Comparison of ENCODE assay signal across 20 cellular contexts in the genomic region with DNA sequence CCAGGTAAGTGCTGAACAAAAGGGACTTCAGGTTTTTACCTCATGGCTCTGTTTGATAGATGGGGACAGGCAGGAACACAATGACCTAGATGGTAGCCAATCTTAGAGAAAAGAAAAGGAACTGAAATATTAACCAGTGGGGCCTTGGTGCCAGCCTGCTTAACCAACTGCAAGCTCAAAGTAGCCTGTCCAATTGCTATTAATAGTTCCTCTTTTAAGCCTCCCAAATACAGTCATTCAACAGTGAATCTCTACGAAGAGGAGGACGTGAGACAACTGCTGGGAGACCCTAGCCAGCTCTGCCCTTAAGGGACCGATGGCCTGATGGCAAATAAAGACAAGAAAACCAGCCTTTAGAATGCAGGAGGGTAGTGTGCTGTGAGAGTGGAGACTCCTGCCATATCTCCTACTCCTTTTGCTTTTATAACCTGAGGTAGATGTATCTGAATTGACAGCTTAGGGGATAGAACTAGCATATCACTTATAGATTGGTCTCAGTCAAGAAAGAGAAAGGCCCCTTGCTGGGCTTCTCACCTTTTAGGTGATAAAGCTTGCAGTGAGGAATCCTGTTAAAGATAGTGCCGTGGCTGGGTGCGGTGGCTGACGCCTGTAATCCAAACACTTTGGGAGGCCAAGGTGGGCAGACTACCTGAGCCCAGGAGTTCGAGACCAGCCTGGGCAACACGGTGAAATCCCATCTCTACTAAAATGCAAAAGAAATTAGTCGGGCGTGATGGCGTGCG. TPM values are rescaled to one million over a fixed set of nuclear protein-coding genes. Genes with fewer than 3 reads are reported as not detected.
DNase-seq lines count a peak whose midpoint lies in the region; ATAC-seq and TF ChIP-seq lines count a peak whose summit lies in the region.
"Had no signal": no experiment of that assay in that cellular context is flagged by ENCODE, and none has a peak within 500 bp of the region (broad histone marks: within the 10 kb centered on the region; RNA-seq: fewer than 3 reads in every experiment).

No MANE protein-coding gene starts in this region.

- H3K4me3 Mint-ChIP-seq in activated B cell treated with CpG ODN at 0.5 μM for 24 hours (peak overlapping the region; percentile 44), naive B cell (no peak overlapping the region)
- H3K4me3 Mint-ChIP-seq: HFFc6; naive thymus-derived CD8-positive, alpha-beta T cell had no signal

- peaks cover 0 to 14% (median 6%) of the 10 kb centered on the region in 11 experiments; a peak in 17 of 22 replicates for H3K9me3 ChIP-seq in BLaER1 treated with 17β-estradiol and CSF1 and Interleukin-3, amounts not matched to agents 10 nM and 100 nM (replicated peaks in 1 of 11)
- H3K9me3 ChIP-seq in osteoblast (ENCODE audit: low read depth, low read length), result no peaks in the 10 kb centered on the region
- no peaks in the 10 kb centered on the region for H3K9me3 ChIP-seq in ascending aorta
- H3K9me3 ChIP-seq: esophagus muscularis mucosa, thyroid gland had no signal

- H3K27ac Mint-ChIP-seq in activated B cell treated with CpG ODN at 0.5 μM for 24 hours, result peak overlapping the region; percentile 21
- H3K27ac Mint-ChIP-seq in naive B cell, result no peak overlapping the region
- H3K27ac Mint-ChIP-seq: HFFc6 had no signal

- TF ChIP-seq CTCF in activated B cell treated with CpG ODN at 0.5 μM for 24 hours (IDR thresholded peaks at IDR 0.05), result no peak
- no peak for TF ChIP-seq CTCF in osteoblast (IDR thresholded peaks at IDR 0.05; ENCODE audit: extremely low read depth, low read depth, low read length)
- no peak for TF ChIP-seq CTCF in ascending aorta (IDR thresholded peaks at IDR 0.05)

- H3K36me3 Mint-ChIP-seq in activated B cell treated with CpG ODN at 0.5 μM for 24 hours (ENCODE audit: low read depth), result no peaks in the 10 kb centered on the region
- peaks cover 5 to 20% of the 10 kb centered on the region in 2 donors for H3K36me3 Mint-ChIP-seq in naive B cell
- H3K36me3 Mint-ChIP-seq: naive thymus-derived CD8-positive, alpha-beta T cell had no signal

- intact Hi-C loops in activated B cell treated with CpG ODN at 0.5 μM for 24 hours (cut with micrococcal nuclease) (loop anchor here (5.0 kb wide), 1 partner anchor 38 kb away; no protein-coding TSS in a partner anchor), ascending aorta (cut with DNase I) (no loop called here)

- peaks cover 31% of the 10 kb centered on the region for H3K4me1 Mint-ChIP-seq in activated B cell treated with CpG ODN at 0.5 μM for 24 hours
- H3K4me1 Mint-ChIP-seq in naive B cell, result peaks cover 21 to 32% (median 21%) of the 10 kb centered on the region in 3 donors

- DNase-seq in activated B cell treated with CpG ODN at 0.5 μM for 24 hours (no peak), naive B cell (no peak), osteoblast (ENCODE audit: insufficient read length, low spot score, missing footprints) (no peak), ascending aorta (ENCODE audit: low spot score in 2 of 2) (no peak)
- DNase-seq in stimulated activated CD4-positive, alpha-beta T cell treated with anti-CD3 and anti-CD28 coated beads, Interleukin-2, amount 100 ng/mL, for 24 hours, result no peak
- DNase-seq in activated CD4-positive, alpha-beta T cell treated with anti-CD3 and anti-CD28 coated beads, Interleukin-2, amount 50 U/mL, for 4 hours, result no peak
- DNase-seq: dermis blood vessel endothelial cell; DMS153; HFFc6; naive thymus-derived CD8-positive, alpha-beta T cell; NCI-H1436 treated with DMSO at 0.1 percent for 48 hours; NCI-H446; stimulated activated CD8-positive, alpha-beta memory T cell treated with anti-CD3 and anti-CD28 coated beads, Interleukin-4, amount 100 ng/mL, for 48 hours; T-helper 1 cell; thyroid gland had no signal

- H3K4me2 ChIP-seq in BLaER1 treated with 17β-estradiol and CSF1 and Interleukin-3, amounts not matched to agents 10 nM and 100 nM, result peak overlapping the region; percentile 56 to 90 (median 77)
- no peak overlapping the region for H3K4me2 ChIP-seq in osteoblast (ENCODE audit: insufficient read depth, low read length)
- H3K4me2 ChIP-seq: KMS-11 had no signal

- H3K4me3 ChIP-seq in BLaER1 treated with 17β-estradiol and CSF1 and Interleukin-3, amounts not matched to agents 10 nM and 100 nM, result 0 out of 20 replicates have a peak overlapping the region, but pooled peaks of 1 of the 10 experiments have one; percentile 14
- H3K4me3 ChIP-seq in osteoblast (ENCODE audit: insufficient read depth, low read length) (no peak overlapping the region), ascending aorta (no peak overlapping the region)
- H3K4me3 ChIP-seq: esophagus muscularis mucosa, thyroid gland had no signal

- peaks cover 0 to 4% (median 0%) of the 10 kb centered on the region in 11 experiments; a peak in 1 of 22 replicates for H3K36me3 ChIP-seq in BLaER1 treated with 17β-estradiol and CSF1 and Interleukin-3, amounts not matched to agents 10 nM and 100 nM
- H3K36me3 ChIP-seq in osteoblast (ENCODE audit: insufficient read depth, low read length) (no peaks in the 10 kb centered on the region), ascending aorta (no peaks in the 10 kb centered on the region)
- H3K36me3 ChIP-seq: esophagus muscularis mucosa, thyroid gland had no signal

- H3K27ac ChIP-seq in BLaER1 treated with 17β-estradiol and CSF1 and Interleukin-3, amounts not matched to agents 10 nM and 100 nM, result peak overlapping the region in 9 of 11 experiments; percentile 8 to 86 (median 38); a peak in 13 of 22 replicates
- H3K27ac ChIP-seq in osteoblast (ENCODE audit: low read depth, low read length), result no peak overlapping the region
- H3K27ac ChIP-seq in ascending aorta, result no peak overlapping the region
- H3K27ac ChIP-seq: esophagus muscularis mucosa, KMS-11, thyroid gland had no signal

- H3K9me3 Mint-ChIP-seq in activated B cell treated with CpG ODN at 0.5 μM for 24 hours (no peaks in the 10 kb centered on the region), naive B cell (peaks cover 0 to 2% (median 0%) of the 10 kb centered on the region in 7 donors)
- H3K9me3 Mint-ChIP-seq: HFFc6 had no signal

- H3K9ac ChIP-seq in BLaER1 treated with 17β-estradiol and CSF1 and Interleukin-3, amounts not matched to agents 10 nM and 100 nM, result peak overlapping the region in 4 of 11 experiments; percentile 13 to 60 (median 52); a peak in 4 of 22 replicates
- H3K9ac ChIP-seq: KMS-11 had no signal

- H4K20me1 ChIP-seq in BLaER1 treated with 17β-estradiol and CSF1 and Interleukin-3, amounts not matched to agents 10 nM and 100 nM, result no peaks in the 10 kb centered on the region
- no peaks in the 10 kb centered on the region for H4K20me1 ChIP-seq in osteoblast (ENCODE audit: insufficient read depth, low read length)

- H2AFZ ChIP-seq in osteoblast (ENCODE audit: low read length), result no peak overlapping the region

- no peaks in the 10 kb centered on the region; a peak in 1 of 22 replicates for H3K27me3 ChIP-seq in BLaER1 treated with 17β-estradiol and CSF1 and Interleukin-3, amounts not matched to agents 10 nM and 100 nM
- H3K27me3 ChIP-seq in osteoblast (ENCODE audit: insufficient read depth, low read length) (no peaks in the 10 kb centered on the region), ascending aorta (no peaks in the 10 kb centered on the region)
- H3K27me3 ChIP-seq: esophagus muscularis mucosa, thyroid gland had no signal

- ATAC-seq in GM21825 (IDR thresholded peaks at IDR 0.05; ENCODE audit: unreplicated experiment) (peak; percentile 54), activated B cell treated with CpG ODN at 0.5 μM for 24 hours (ENCODE audit: low read depth) (peak; percentile 78), naive B cell (ENCODE audit: low read depth in 2 of 2) (peak; percentile 67 to 68)
- ATAC-seq: naive thymus-derived CD8-positive, alpha-beta T cell; Panc1 had no signal

- peaks cover 37 to 73% (median 61%) of the 10 kb centered on the region in 10 experiments for H3K4me1 ChIP-seq in BLaER1 treated with 17β-estradiol and CSF1 and Interleukin-3, amounts not matched to agents 10 nM and 100 nM
- H3K4me1 ChIP-seq in osteoblast (ENCODE audit: insufficient read depth, low read length), result peaks cover 9% of the 10 kb centered on the region
- no peaks in the 10 kb centered on the region for H3K4me1 ChIP-seq in ascending aorta
- H3K4me1 ChIP-seq: thyroid gland had no signal

- CTCF ChIA-PET in activated B cell treated with CpG ODN at 0.5 μM for 24 hours (lab: Charles Lee), result interaction anchor here (1.5 kb wide), 1 partner anchor 80 kb away, joined by 6 read pairs; no protein-coding TSS in a partner anchor

- no peaks in the 10 kb centered on the region for H3K79me2 ChIP-seq in osteoblast (ENCODE audit: insufficient read depth, low read length)

- H3K27me3 Mint-ChIP-seq in activated B cell treated with CpG ODN at 0.5 μM for 24 hours, result peaks cover 3% of the 10 kb centered on the region
- peaks cover 7 to 25% (median 18%) of the 10 kb centered on the region in 3 donors for H3K27me3 Mint-ChIP-seq in naive B cell
- H3K27me3 Mint-ChIP-seq: naive thymus-derived CD8-positive, alpha-beta T cell had no signal

- POLR2A ChIA-PET in activated B cell treated with CpG ODN at 0.5 μM for 24 hours (lab: Charles Lee), result interaction anchor here (0.5 to 4.3 kb wide), 7 partner anchors 28 to 218 kb away, joined by 3 to 25 read pairs (median 8); a partner anchor contains a TSS

RNA-seq across cellular contexts. Expression of a gene that starts 28.3 kb away (rescaled TPM):
- total RNA-seq in activated B cell treated with CpG ODN at 0.5 μM for 24 hours (15.5 and 19.6 TPM in 2 replicates), osteoblast (7.6 and 7.7 TPM in 2 replicates), ascending aorta (7.3 TPM)
- 1 to 10 TPM; 3.4 to 5.8 (median 4.7) TPM for polyA plus RNA-seq in naive B cell (ENCODE audit: low read depth in 6 of 6)

RNA-seq across cellular contexts. Expression of a gene that starts 28.7 kb away (rescaled TPM):
- total RNA-seq in activated B cell treated with CpG ODN at 0.5 μM for 24 hours (10.2 and 11.0 TPM in 2 replicates), osteoblast (1.4 and 3.8 TPM in 2 replicates), ascending aorta (not detected)
- under 1 TPM in 3 of 6 donors, not detected in 3; 0.34 to 0.62 (median 0.41) TPM for polyA plus RNA-seq in naive B cell (ENCODE audit: low read depth in 6 of 6)

Comparison
In these comparisons a context has a peak if more than half of its experiments do, and no peak if none do; other contexts are left out.
1. H3K27ac ChIP-seq: peak in BLaER1 treated with 17β-estradiol and CSF1 and Interleukin-3, amounts not matched to agents 10 nM and 100 nM (9 of 11); none in osteoblast (single experiment) and ascending aorta (0 of 2).
2. Peak in every context shown above with its lines, with median percentiles within 50 percentile points of each other: ATAC-seq.